25 cellular contexts compared by ENCODE assay signal in genomic region chr9:121935744-121936143, GRCh38.
DNase-seq lines count a peak whose midpoint lies in the region; ATAC-seq, FAIRE-seq and TF ChIP-seq lines count a peak whose summit lies in the region.
"Had no signal": no experiment of that assay in that cellular context is flagged by ENCODE, and none has a peak within 500 bp of the region (broad histone marks: within the 10 kb centered on the region; RNA-seq: fewer than 3 reads in every experiment).

No MANE protein-coding gene starts in this region.

- TF ChIP-seq CTCF in HepG2 (CRISPR knock-in tag; IDR thresholded peaks at IDR 0.05) (no peak), right lobe of liver (IDR thresholded peaks at IDR 0.05) (no peak), WTC11 (IDR thresholded peaks at IDR 0.05) (no peak), thyroid gland (IDR thresholded peaks at IDR 0.05) (peak in 4 of 6 experiments; percentile 11 to 44 (median 31)), coronary artery (IDR thresholded peaks at IDR 0.05) (no peak)

- H3K4me1 ChIP-seq in HepG2 (ENCODE audit: insufficient read depth, low read length) (no peaks in the 10 kb centered on the region), right lobe of liver (no peaks in the 10 kb centered on the region), thyroid gland (peaks cover 5 to 16% of the 10 kb centered on the region in 2 donors)
- H3K4me1 ChIP-seq: Caco-2, HAP-1 had no signal

- no peak overlapping the region for H3K9ac ChIP-seq in HepG2 (ENCODE audit: insufficient read depth, low read depth, low read length)

- H3K36me3 Mint-ChIP-seq in WTC11: no peaks in the 10 kb centered on the region

- DNase-seq in HepG2 (ENCODE audit: low spot score) (no peak), right lobe of liver (no peak), WTC11 (ENCODE audit: low spot score) (peak; percentile 50), iPS-NIHi7 (ENCODE audit: extremely low spot score) (peak; percentile 72), thyroid gland (peak; percentile 79 to 80), CD1c-positive myeloid dendritic cell (ENCODE audit: extremely low spot score) (no peak), coronary artery (ENCODE audit: low spot score) (no peak)
- DNase-seq: 8988T; CD4-positive, alpha-beta T cell; IMR-90; Kasumi-1; MG63; NCI-H1092; NCI-H146; NCI-H2081; NCI-H2227 treated with DMSO at 0.1 percent for 48 hours; PC-9; SIG-M5 had no signal

- H3K27ac Mint-ChIP-seq in WTC11: no peak overlapping the region
- H3K27ac Mint-ChIP-seq: B cell; CD4-positive, alpha-beta T cell had no signal

- ATAC-seq in HepG2 (peak; percentile 95), right lobe of liver (no peak), WTC11 (peak; percentile 96), GM21619 (IDR thresholded peaks at IDR 0.05; ENCODE audit: unreplicated experiment) (no peak)

- FAIRE-seq in HepG2 (lab: Jason Lieb, UNC): no peak
- FAIRE-seq: GM12891 had no signal

- TF ChIP-seq POLR2A in HepG2 (IDR thresholded peaks at IDR 0.05; ENCODE audit: insufficient read depth in 1 of 2, low read depth in 2 of 2, low read length in 2 of 2) (no peak), right lobe of liver (IDR thresholded peaks at IDR 0.05) (no peak), thyroid gland (IDR thresholded peaks at IDR 0.05) (no peak)

- CTCF ChIA-PET in HepG2 (lab: Yijun Ruan, JAX; ENCODE audit: low intra/inter-chr PET ratio, low total read pairs): no interaction called here
- CTCF ChIA-PET in WTC11 (lab: Charles Lee): interaction anchor here (0.6 to 1.7 kb wide), 24 partner anchors 11 to 774 kb away, joined by 3 to 16 read pairs (median 4); no protein-coding TSS in a partner anchor

- peaks cover 2% of the 10 kb centered on the region; the same call in 1 of the 2 replicates for H3K27me3 Mint-ChIP-seq in WTC11 (ENCODE audit: low read depth)
- H3K27me3 Mint-ChIP-seq: B cell; CD4-positive, alpha-beta T cell had no signal

- no peaks in the 10 kb centered on the region for H3K79me2 ChIP-seq in HepG2 (ENCODE audit: insufficient read depth, low read length)

- H3K27me3 ChIP-seq in HepG2 (ENCODE audit: control insufficient read depth in 1 of 2, insufficient read depth in 2 of 2, low read length in 2 of 2): peaks cover 0 to 3% of the 10 kb centered on the region in 2 experiments; a peak in 2 of 5 replicates
- H3K27me3 ChIP-seq in right lobe of liver: no peaks in the 10 kb centered on the region
- H3K27me3 ChIP-seq in thyroid gland: no peaks in the 10 kb centered on the region
- H3K27me3 ChIP-seq: MG63 had no signal

- no peak overlapping the region for H3K4me3 Mint-ChIP-seq in WTC11
- H3K4me3 Mint-ChIP-seq: B cell; CD4-positive, alpha-beta T cell had no signal

- H4K20me1 ChIP-seq in HepG2 (ENCODE audit: insufficient read depth, low read length): no peaks in the 10 kb centered on the region; the same call in 1 of the 2 replicates

- TF ChIP-seq EP300 in HepG2 (IDR thresholded peaks at IDR 0.05; ENCODE audit: low read depth in 2 of 2, low read length in 2 of 2) (no peak), HepG2 (CRISPR knock-in tag; IDR thresholded peaks at IDR 0.05; ENCODE audit: borderline replicate concordance) (no peak)

- H3K4me2 ChIP-seq in HepG2 (ENCODE audit: low read depth, low read length): no peak overlapping the region
- H3K4me2 ChIP-seq: PC-9 had no signal

- H3K36me3 ChIP-seq in HepG2 (replicated peaks in 1 of 2; ENCODE audit: control insufficient read depth in 1 of 2, insufficient read depth in 2 of 2, low read length in 2 of 2) (no peaks in the 10 kb centered on the region), right lobe of liver (no peaks in the 10 kb centered on the region), thyroid gland (no peaks in the 10 kb centered on the region)
- H3K36me3 ChIP-seq: HAP-1, MG63 had no signal

- BruUV-seq in HepG2 (replicated peaks; lab: Mats Ljungman, UMichigan): no TSS peak

- intact Hi-C loops in HepG2 (cut with micrococcal nuclease; ENCODE audit: unreplicated experiment) (no loop called here), right lobe of liver (cut with DNase I) (no loop called here), thyroid gland (cut with DNase I) (no loop called here)

- H3K4me3 ChIP-seq in HepG2 (replicated peaks in 1 of 3; ENCODE audit: insufficient read depth in 1 of 3, low read depth in 2 of 3, low read length in 3 of 3) (no peak overlapping the region), right lobe of liver (no peak overlapping the region), thyroid gland (replicated peaks in 1 of 3) (no peak overlapping the region), coronary artery (no peak overlapping the region)
- H3K4me3 ChIP-seq: HAP-1, MG63, PC-9 had no signal

- H3K4me1 Mint-ChIP-seq in WTC11: peaks cover 23% of the 10 kb centered on the region

- H3K27ac ChIP-seq in HepG2 (ENCODE audit: extremely low read length, insufficient read depth, low read length) (no peak overlapping the region), right lobe of liver (no peak overlapping the region), thyroid gland (peak overlapping the region in 1 of 3 donors; percentile 51), coronary artery (no peak overlapping the region)
- H3K27ac ChIP-seq: HL-60, PC-9, RWPE1 had no signal

- H2AFZ ChIP-seq in HepG2 (ENCODE audit: low read length): no peak overlapping the region
- H2AFZ ChIP-seq: PC-9 had no signal

- POLR2A ChIA-PET in HepG2 (lab: Yijun Ruan, JAX): no interaction called here
- POLR2A ChIA-PET in WTC11 (lab: Charles Lee): interaction anchor here (0.7 kb wide), 1 partner anchor 56 kb away, joined by 4 read pairs; no protein-coding TSS in a partner anchor

- 41% methylated on average over 5 of the region's 9 CpGs for WGBS in HepG2 (ENCODE audit: low lambda C conversion rate)
- 91% methylated on average over 8 of the region's 9 CpGs for WGBS in right lobe of liver (ENCODE audit: insufficient coverage, low coverage, low lambda C conversion rate, missing lambda C conversion rate)
- 25 to 45% methylated on average over 9 of the region's 9 CpGs for WGBS in thyroid gland, 2 donors

- TF ChIP-seq RAD21 in HepG2 (CRISPR knock-in tag; IDR thresholded peaks at IDR 0.05): no peak

- H3K9me3 Mint-ChIP-seq in WTC11: no peaks in the 10 kb centered on the region
- H3K9me3 Mint-ChIP-seq: CD4-positive, alpha-beta T cell had no signal

- in situ Hi-C loops in HepG2 (cut with HindIII; ENCODE audit: extremely low pct_ligation_motif_present, low pct_unique_long_range_greater_than_20kb): no loop called here

- H3K9me3 ChIP-seq in HepG2 (ENCODE audit: low read length) (no peaks in the 10 kb centered on the region), right lobe of liver (no peaks in the 10 kb centered on the region), thyroid gland (no peaks in the 10 kb centered on the region)
- H3K9me3 ChIP-seq: Caco-2, HAP-1, MG63 had no signal

TF ChIP-seq in HepG2, 621 proteins besides CTCF, POLR2A, EP300 and RAD21:
- TF ChIP-seq ZUFSP (CRISPR knock-in tag; IDR thresholded peaks at IDR 0.05; ENCODE audit: borderline replicate concordance): no peak
- peak; percentile 28; the same call in 1 of the 2 replicates for TF ChIP-seq STAG1 (CRISPR knock-in tag; IDR thresholded peaks at IDR 0.05)

TF ChIP-seq in WTC11, 78 proteins besides CTCF, POLR2A, EP300 and RAD21:
- no peak for TF ChIP-seq ZSCAN18 (CRISPR knock-in tag; IDR thresholded peaks at IDR 0.05)

Comparison
In these comparisons a context has a peak if more than half of its experiments do, and no peak if none do; other contexts are left out.
1. ATAC-seq: peak in HepG2 (single experiment) and WTC11 (single experiment); none in right lobe of liver (0 of 4) and GM21619 (single experiment).
2. DNase-seq: peak in WTC11 (single experiment), iPS-NIHi7 (single experiment) and thyroid gland (2 of 2); none in HepG2 (single experiment), right lobe of liver (0 of 3), CD1c-positive myeloid dendritic cell (single experiment) and coronary artery (single experiment).
3. CTCF ChIP-seq: peak in thyroid gland (4 of 6); none in HepG2 (single experiment), right lobe of liver (0 of 4), WTC11 (single experiment) and coronary artery (single experiment).